Comparison of ENCODE assay signal across 9 cellular contexts in the genomic region with DNA sequence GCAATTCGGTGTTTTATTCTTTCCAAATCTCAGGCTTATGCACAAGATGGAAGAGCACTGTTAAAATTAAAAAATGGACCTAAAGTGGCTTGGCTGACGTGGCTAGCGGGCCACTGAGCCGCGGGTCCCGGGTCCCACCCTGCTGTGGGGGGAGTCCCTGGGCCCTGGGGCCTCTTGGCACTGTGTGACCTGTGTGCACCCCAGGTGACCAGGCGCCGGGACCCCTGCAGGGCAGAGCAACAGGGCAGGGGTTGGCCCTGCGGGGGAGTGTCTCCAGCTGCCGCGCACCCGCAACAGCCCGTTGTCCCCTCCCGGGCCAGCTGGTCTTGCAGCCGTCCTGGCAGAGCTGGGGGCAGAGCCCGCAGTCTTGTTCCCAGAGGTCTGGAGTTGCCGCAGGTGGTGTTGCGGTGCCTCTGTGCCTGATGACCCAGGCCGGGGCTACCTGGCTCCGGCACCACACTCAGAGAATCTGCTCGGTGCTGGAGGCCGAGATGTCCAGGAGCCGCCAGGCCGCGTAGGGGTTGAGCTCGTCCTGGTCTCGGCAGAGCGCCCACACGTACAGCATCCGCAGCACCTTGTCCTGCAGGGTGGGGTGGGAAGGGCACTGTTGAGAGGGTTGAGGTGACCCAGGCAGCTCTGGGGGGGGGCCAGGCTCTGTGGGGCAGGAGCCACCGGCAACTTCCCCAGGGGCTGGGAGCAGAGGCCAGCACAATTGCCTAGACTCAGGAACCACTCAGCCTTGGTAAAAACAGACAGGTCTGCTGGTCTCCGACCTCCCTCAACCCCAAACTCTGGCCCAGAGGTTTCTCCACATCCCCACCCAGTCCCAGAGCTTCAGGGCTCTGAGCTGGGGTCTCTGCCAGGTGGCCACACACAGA. TPM values are rescaled to one million over a fixed set of nuclear protein-coding genes. Genes with fewer than 3 reads are reported as not detected.
A peak's percentile ranks its signal among the peaks of the same experiment; 100 is the strongest.
DNase-seq lines count a peak whose midpoint lies in the region; ATAC-seq and TF ChIP-seq lines count a peak whose summit lies in the region.
"Had no signal": no experiment of that assay in that cellular context is flagged by ENCODE, and none has a peak within 500 bp of the region (broad histone marks: within the 10 kb centered on the region; RNA-seq: fewer than 3 reads in every experiment).

No MANE protein-coding gene starts in this region.

- peak; percentile 31 for DNase-seq in left ventricle myocardium superior
- no peak for DNase-seq in cardiac septum (ENCODE audit: low spot score)
- DNase-seq in mesendoderm = no peak
- DNase-seq in vagina (ENCODE audit: extremely low spot score in 2 of 2) = no peak
- no peak for DNase-seq in NCI-H1092 treated with DMSO at 0.1 percent for 48 hours (lab: John Stamatoyannopoulos, UW)
- no peak for DNase-seq in midbrain (lab: John Stamatoyannopoulos, UW)

- H3K79me1 ChIP-seq in mesendoderm (ENCODE audit: low read length) = no peaks in the 10 kb centered on the region

- TF ChIP-seq POLR2A in vagina (IDR thresholded peaks at IDR 0.05) = no peak

- H3K27me3 ChIP-seq in mesendoderm (ENCODE audit: insufficient read depth, low read length, poor library complexity) (no peaks in the 10 kb centered on the region), vagina (no peaks in the 10 kb centered on the region)

- no peak overlapping the region for H2BK120ac ChIP-seq in mesendoderm (ENCODE audit: low read depth, low read length)

- H3K36me3 ChIP-seq in mesendoderm (ENCODE audit: control insufficient read depth, insufficient read depth, low read length) (peaks cover 2% of the 10 kb centered on the region), vagina (peaks cover 0 to 32% of the 10 kb centered on the region in 2 donors)

- H2AK5ac ChIP-seq in mesendoderm (ENCODE audit: low read length) = no peak overlapping the region

- peak; percentile 2 for ATAC-seq in left ventricle myocardium superior
- no peak for ATAC-seq in GM18870 (IDR thresholded peaks at IDR 0.05; ENCODE audit: unreplicated experiment)

- H3K4me2 ChIP-seq in mesendoderm (ENCODE audit: low read length) = no peak overlapping the region

- H2BK5ac ChIP-seq in mesendoderm (ENCODE audit: low read length) = no peak overlapping the region

- intact Hi-C loops in left ventricle myocardium superior (cut with micrococcal nuclease) = no loop called here
- intact Hi-C loops in cardiac septum (cut with DNase I) = no loop called here
- intact Hi-C loops in vagina (cut with DNase I) = no loop called here

- no peaks in the 10 kb centered on the region for H3K9me3 ChIP-seq in vagina

- no peaks in the 10 kb centered on the region for H3K4me1 ChIP-seq in mesendoderm (ENCODE audit: control insufficient read depth, low read depth, low read length)
- H3K4me1 ChIP-seq in vagina = peaks cover 72% of the 10 kb centered on the region

- H3K79me2 ChIP-seq in mesendoderm (ENCODE audit: control insufficient read depth, insufficient read depth, low read length) = no peaks in the 10 kb centered on the region

- H3K27ac ChIP-seq in angular gyrus (ENCODE audit: low read depth, low read length) (peak overlapping the region; percentile 72), mesendoderm (ENCODE audit: low read depth, low read length) (no peak overlapping the region), vagina (peak overlapping the region; percentile 96)

- no peak overlapping the region for H3K23ac ChIP-seq in mesendoderm (ENCODE audit: low read length)

- H3K9ac ChIP-seq in mesendoderm (ENCODE audit: low read length) = peak overlapping the region; percentile 79

- no peak for TF ChIP-seq CTCF in vagina (IDR thresholded peaks at IDR 0.05)

- no peak overlapping the region for H3K4ac ChIP-seq in mesendoderm (ENCODE audit: low read depth, low read length)

- no peak overlapping the region for H4K5ac ChIP-seq in mesendoderm (ENCODE audit: low read length)

- H4K8ac ChIP-seq in mesendoderm (ENCODE audit: low read depth, low read length) = no peak overlapping the region

- no peak overlapping the region for H3K18ac ChIP-seq in mesendoderm (ENCODE audit: low read length)

- H3K4me3 ChIP-seq in mesendoderm (ENCODE audit: low read length) (no peak overlapping the region), vagina (peak overlapping the region in 1 of 2 donors; percentile 45)
- H3K4me3 ChIP-seq: lung had no signal

- WGBS in mesendoderm (ENCODE audit: extremely low coverage, insufficient coverage, low lambda C conversion rate) = no CpG with 5 or more reads among the region's 32 CpGs

- H2BK15ac ChIP-seq in mesendoderm (replicated peaks; ENCODE audit: low read depth) = no peak overlapping the region

- peak overlapping the region; percentile 89 for H3K56ac ChIP-seq in mesendoderm (ENCODE audit: low read length)

RNA-seq across cellular contexts. Expression of a gene that starts 1.0 kb away (rescaled TPM):
- total RNA-seq in left ventricle myocardium superior = 0.20 TPM
- 0.24 TPM for total RNA-seq in cardiac septum
- 46.4 TPM for polyA plus RNA-seq in mesendoderm (2013, experiment 1 of 2)
- 47.0 TPM for polyA plus RNA-seq in mesendoderm (2013, experiment 2 of 2)
- total RNA-seq in vagina = 14.2 TPM

RNA-seq across cellular contexts. Expression of a gene that starts 6.8 kb away (rescaled TPM):
- 9.7 TPM for total RNA-seq in left ventricle myocardium superior
- total RNA-seq in cardiac septum = 12.3 TPM
- 19.2 TPM for polyA plus RNA-seq in mesendoderm (2013, experiment 1 of 2)
- 18.9 TPM for polyA plus RNA-seq in mesendoderm (2013, experiment 2 of 2)
- 17.4 TPM for total RNA-seq in vagina

RNA-seq across cellular contexts. Expression of a gene that starts 12.3 kb away (rescaled TPM):
- total RNA-seq in left ventricle myocardium superior = 11.4 TPM
- total RNA-seq in cardiac septum = 3.0 TPM
- polyA plus RNA-seq in mesendoderm (2013, experiment 1 of 2) = 0.69 TPM
- polyA plus RNA-seq in mesendoderm (2013, experiment 2 of 2) = 0.69 TPM
- total RNA-seq in vagina = 1.5 TPM

RNA-seq across cellular contexts. Expression of a gene that starts 16.5 kb away (rescaled TPM):
- total RNA-seq in left ventricle myocardium superior (115 TPM), cardiac septum (82.6 TPM), vagina (76.1 TPM)
- 97.4 TPM for polyA plus RNA-seq in mesendoderm (2013, experiment 1 of 2)
- polyA plus RNA-seq in mesendoderm (2013, experiment 2 of 2) = 102 TPM

RNA-seq across cellular contexts. Expression of a gene that starts 23.3 kb away (rescaled TPM):
- total RNA-seq in left ventricle myocardium superior (30.4 TPM), cardiac septum (28.6 TPM), vagina (26.8 TPM)
- 27.9 TPM for polyA plus RNA-seq in mesendoderm (2013, experiment 1 of 2)
- 27.3 TPM for polyA plus RNA-seq in mesendoderm (2013, experiment 2 of 2)

Comparison
In these comparisons a context has a peak if more than half of its experiments do, and no peak if none do; other contexts are left out.
1. RNA of a gene that starts 1.0 kb away (total RNA-seq): 14.2 TPM in vagina (single experiment); 0.24 TPM in cardiac septum (single experiment) and 0.20 TPM in left ventricle myocardium superior (single experiment); every median in the first group is over 10 times any median in the second.